13 cellular contexts compared by ENCODE assay signal in the genomic region with DNA sequence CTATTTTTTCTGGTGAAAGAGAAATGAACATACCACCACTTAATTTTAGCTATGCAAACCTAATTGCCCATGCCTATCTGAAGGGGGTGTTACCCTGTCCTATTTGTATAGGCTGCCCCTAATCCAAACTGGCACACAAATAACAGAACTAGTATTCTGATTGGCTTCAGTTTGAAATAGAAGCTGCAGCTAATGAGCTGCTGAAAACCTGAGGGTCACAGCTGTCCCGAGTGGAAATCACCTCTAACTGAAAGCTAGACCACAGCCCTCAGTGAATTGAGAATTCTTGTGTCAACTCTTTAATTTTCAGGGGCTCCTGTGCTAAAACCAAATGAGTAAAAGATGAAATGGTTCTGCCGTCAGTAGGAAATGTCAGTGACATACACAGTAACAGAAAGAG. TPM values are rescaled to one million over a fixed set of nuclear protein-coding genes. Genes with fewer than 3 reads are reported as not detected.
DNase-seq lines count a peak whose midpoint lies in the region; ATAC-seq and TF ChIP-seq lines count a peak whose summit lies in the region.
"Had no signal": no experiment of that assay in that cellular context is flagged by ENCODE, and none has a peak within 500 bp of the region (broad histone marks: within the 10 kb centered on the region; RNA-seq: fewer than 3 reads in every experiment).

No MANE protein-coding gene starts in this region.

- H3K4me2 ChIP-seq in DOHH2 (ENCODE audit: low read length): peak overlapping the region; percentile 79

- no peaks in the 10 kb centered on the region for H3K79me2 ChIP-seq in DOHH2 (ENCODE audit: control insufficient read depth, low read length)

- peaks cover 12% of the 10 kb centered on the region; the same call in 1 of the 2 replicates for H3K9me3 ChIP-seq in DOHH2 (ENCODE audit: control insufficient read depth, insufficient read depth, low read length)
- H3K9me3 ChIP-seq: mucosa of descending colon had no signal

- peaks cover 12% of the 10 kb centered on the region for H3F3A ChIP-seq in DOHH2 (ENCODE audit: control insufficient read depth, insufficient read depth)

- peak overlapping the region; percentile 87 for H3K27ac ChIP-seq in DOHH2 (ENCODE audit: low read depth, low read length)
- H3K27ac ChIP-seq: skin epidermis had no signal

- no peaks in the 10 kb centered on the region for H3K27me3 ChIP-seq in DOHH2 (ENCODE audit: control insufficient read depth, low read length)

- H3K4me3 ChIP-seq in DOHH2 (ENCODE audit: low read length): peak overlapping the region; percentile 59
- H3K4me3 ChIP-seq: mucosa of descending colon, skin epidermis had no signal

- no peaks in the 10 kb centered on the region for H3K36me3 ChIP-seq in DOHH2 (ENCODE audit: control insufficient read depth, low read length)

- ATAC-seq in GM19035 (IDR thresholded peaks at IDR 0.05; ENCODE audit: unreplicated experiment): peak; percentile 73
- peak; percentile 82 for ATAC-seq in HG02759 (IDR thresholded peaks at IDR 0.05; ENCODE audit: unreplicated experiment)
- ATAC-seq in HG03558 (IDR thresholded peaks at IDR 0.05; ENCODE audit: extremely low read depth, unreplicated experiment): peak; percentile 69
- ATAC-seq: mucosa of descending colon had no signal

- DNase-seq in mesenteric fat pad (ENCODE audit: low spot score): no peak
- DNase-seq in DMS79 treated with DMSO at 0.1 percent for 48 hours (lab: John Stamatoyannopoulos, UW): no peak
- DNase-seq in mucosa of gallbladder (ENCODE audit: low spot score): no peak
- no peak for DNase-seq in MV-4-11 (lab: John Stamatoyannopoulos, UW)
- DNase-seq: cerebellar nuclear complex, mucosa of descending colon, NCI-H446 treated with DMSO at 0.1 percent for 48 hours had no signal

- H3K4me1 ChIP-seq in DOHH2 (ENCODE audit: control insufficient read depth, low read length): peaks cover 66% of the 10 kb centered on the region

- H3K9me2 ChIP-seq in DOHH2 (replicated peaks; ENCODE audit: control insufficient read depth, low read length): no peaks in the 10 kb centered on the region

- TF ChIP-seq CTCF in DOHH2 (IDR thresholded peaks at IDR 0.05; ENCODE audit: low read depth, low read length, poor library complexity, severe bottlenecking): no peak

- no peaks in the 10 kb centered on the region for H4K20me1 ChIP-seq in DOHH2 (ENCODE audit: control insufficient read depth, insufficient read depth, low read depth, low read length)

RNA-seq across cellular contexts. Expression of gene CCDC141, which starts 28.7 kb away (rescaled TPM):
- total RNA-seq in mesenteric fat pad (6.4 TPM), mucosa of gallbladder (90.3 TPM)
- total RNA-seq: HT-29 had no signal

Comparison
In these comparisons a context has a peak if more than half of its experiments do, and no peak if none do; other contexts are left out.
1. RNA of gene CCDC141, which starts 28.7 kb away (total RNA-seq): 90.3 TPM in mucosa of gallbladder (single experiment); 6.4 TPM in mesenteric fat pad (single experiment); every median in the first group is over 10 times any median in the second.
2. Peak in every context shown above with its lines, with median percentiles within 50 percentile points of each other: ATAC-seq.